In genomic region chr4:40232610-40233009, GRCh38 we compare ENCODE assay signal across 17 cellular contexts. TPM values are rescaled to one million over a fixed set of nuclear protein-coding genes. Genes with fewer than 3 reads are reported as not detected.
DNase-seq lines count a peak whose midpoint lies in the region; ATAC-seq, FAIRE-seq and TF ChIP-seq lines count a peak whose summit lies in the region.
"Had no signal": no experiment of that assay in that cellular context is flagged by ENCODE, and none has a peak within 500 bp of the region (broad histone marks: within the 10 kb centered on the region; RNA-seq: fewer than 3 reads in every experiment).

No MANE protein-coding gene starts in this region.

- no peak for DNase-seq in activated CD4-positive, alpha-beta T cell treated with anti-CD3 and anti-CD28 coated beads, Interleukin-2, amount 10 ng/mL, durations not matched to agents 24 days and 14 days
- DNase-seq in activated CD4-positive, alpha-beta T cell treated with anti-CD3 and anti-CD28 coated beads, Interleukin-2, amount 50 U/mL, for 4 hours = no peak
- DNase-seq in KBM-7 (peak; percentile 89), NCI-H1694 (lab: John Stamatoyannopoulos, UW) (no peak), pancreas (no peak)
- no peak for DNase-seq in activated CD4-positive, alpha-beta memory T cell treated with anti-CD3 and anti-CD28 coated beads, Interleukin-2, amount 10 ng/mL, durations not matched to agents 7 days and 5 days
- DNase-seq in naive thymus-derived CD8-positive, alpha-beta T cell = no peak
- DNase-seq: ACHN, HFFc6, mesendoderm, NCI-H2171, ovary, testis had no signal

- in situ Hi-C loops in KBM-7 (cut with MboI; ENCODE audit: low pct_unique_long_range_greater_than_20kb, low sequenced_read_pairs) = no loop called here

- H3K4me1 Mint-ChIP-seq in activated CD4-positive, alpha-beta T cell treated with anti-CD3 and anti-CD28 coated beads, Interleukin-2, amount 10 ng/mL, durations not matched to agents 24 days and 14 days = peaks cover 74% of the 10 kb centered on the region
- peaks cover 91% of the 10 kb centered on the region for H3K4me1 Mint-ChIP-seq in activated CD4-positive, alpha-beta memory T cell treated with anti-CD3 and anti-CD28 coated beads, Interleukin-2, amount 10 ng/mL, durations not matched to agents 7 days and 5 days
- peaks cover 39 to 94% (median 90%) of the 10 kb centered on the region in 4 donors for H3K4me1 Mint-ChIP-seq in naive thymus-derived CD8-positive, alpha-beta T cell

- no peak overlapping the region for H3K4me3 ChIP-seq in pancreas
- H3K4me3 ChIP-seq: ovary, SK-N-MC, testis had no signal

- no peak for ATAC-seq in naive thymus-derived CD8-positive, alpha-beta T cell
- no peak for ATAC-seq in GM21528 (IDR thresholded peaks at IDR 0.05; ENCODE audit: low FRiP score, unreplicated experiment)
- no peak for ATAC-seq in pancreas
- ATAC-seq: activated CD4-positive, CD25-positive, alpha-beta regulatory T cell treated with anti-CD3 and anti-CD28 coated beads, Interleukin-2, amount 50 U/mL, for 24 hours had no signal

- peak overlapping the region; percentile 68 for H3K4me3 Mint-ChIP-seq in activated CD4-positive, alpha-beta T cell treated with anti-CD3 and anti-CD28 coated beads, Interleukin-2, amount 10 ng/mL, durations not matched to agents 24 days and 14 days
- H3K4me3 Mint-ChIP-seq in activated CD4-positive, alpha-beta memory T cell treated with anti-CD3 and anti-CD28 coated beads, Interleukin-2, amount 10 ng/mL, durations not matched to agents 7 days and 5 days = no peak overlapping the region
- H3K4me3 Mint-ChIP-seq in naive thymus-derived CD8-positive, alpha-beta T cell = peak overlapping the region; percentile 42 to 85 (median 68)
- H3K4me3 Mint-ChIP-seq: HFFc6 had no signal

- no peaks in the 10 kb centered on the region for H3K4me1 ChIP-seq in pancreas
- H3K4me1 ChIP-seq: testis had no signal

- intact Hi-C loops in activated CD4-positive, alpha-beta T cell treated with anti-CD3 and anti-CD28 coated beads, Interleukin-2, amount 10 ng/mL, durations not matched to agents 24 days and 14 days (cut with micrococcal nuclease) = no loop called here
- intact Hi-C loops in pancreas (cut with DNase I) = no loop called here

- peaks cover 4% of the 10 kb centered on the region for H3K9me3 Mint-ChIP-seq in activated CD4-positive, alpha-beta T cell treated with anti-CD3 and anti-CD28 coated beads, Interleukin-2, amount 10 ng/mL, durations not matched to agents 24 days and 14 days
- no peaks in the 10 kb centered on the region for H3K9me3 Mint-ChIP-seq in activated CD4-positive, alpha-beta memory T cell treated with anti-CD3 and anti-CD28 coated beads, Interleukin-2, amount 10 ng/mL, durations not matched to agents 7 days and 5 days
- H3K9me3 Mint-ChIP-seq in naive thymus-derived CD8-positive, alpha-beta T cell = peaks cover 0 to 9% (median 0%) of the 10 kb centered on the region in 9 donors
- H3K9me3 Mint-ChIP-seq: HFFc6 had no signal

- POLR2A ChIA-PET in activated CD4-positive, alpha-beta memory T cell treated with anti-CD3 and anti-CD28 coated beads, Interleukin-2, amount 10 ng/mL, durations not matched to agents 7 days and 5 days (lab: Charles Lee) = interaction anchor here (2.2 to 16.0 kb wide), 6 partner anchors 10 to 84 kb away, joined by 11 to 403 read pairs (median 28); partner anchors contain the start of gene RHOH
- POLR2A ChIA-PET in naive thymus-derived CD8-positive, alpha-beta T cell (lab: Charles Lee) = interaction anchor here (0.7 to 17.3 kb wide), 12 partner anchors 8 to 102 kb away, joined by 3 to 376 read pairs (median 17); partner anchors contain the start of gene RHOH

- H3K36me3 ChIP-seq in pancreas = no peaks in the 10 kb centered on the region
- H3K36me3 ChIP-seq: ovary had no signal

- H3K9me3 ChIP-seq in pancreas = no peaks in the 10 kb centered on the region
- H3K9me3 ChIP-seq: ovary, testis had no signal

- FAIRE-seq in pancreas (lab: Jason Lieb, UNC) = no peak
- FAIRE-seq: endothelial cell of umbilical vein had no signal

- H3K27ac ChIP-seq in pancreas = no peak overlapping the region
- H3K27ac ChIP-seq: ovary, SK-N-MC, testis had no signal

- no peaks in the 10 kb centered on the region for H3K27me3 Mint-ChIP-seq in activated CD4-positive, alpha-beta T cell treated with anti-CD3 and anti-CD28 coated beads, Interleukin-2, amount 10 ng/mL, durations not matched to agents 24 days and 14 days
- H3K27me3 Mint-ChIP-seq in activated CD4-positive, alpha-beta memory T cell treated with anti-CD3 and anti-CD28 coated beads, Interleukin-2, amount 10 ng/mL, durations not matched to agents 7 days and 5 days = no peaks in the 10 kb centered on the region
- H3K27me3 Mint-ChIP-seq in naive thymus-derived CD8-positive, alpha-beta T cell = no peaks in the 10 kb centered on the region

- 77 to 78% methylated on average over 3 of the region's 3 CpGs for WGBS in pancreas, 2 donors

- CTCF ChIA-PET in activated CD4-positive, alpha-beta memory T cell treated with anti-CD3 and anti-CD28 coated beads, Interleukin-2, amount 10 ng/mL, durations not matched to agents 7 days and 5 days (lab: Charles Lee) = interaction anchor here (1.2 to 9.0 kb wide), 6 partner anchors 9 to 93 kb away, joined by 3 to 97 read pairs (median 7); no protein-coding TSS in a partner anchor

- H3K27me3 ChIP-seq in pancreas = no peaks in the 10 kb centered on the region
- H3K27me3 ChIP-seq: ovary, testis had no signal

- H3K27ac Mint-ChIP-seq in activated CD4-positive, alpha-beta T cell treated with anti-CD3 and anti-CD28 coated beads, Interleukin-2, amount 10 ng/mL, durations not matched to agents 24 days and 14 days = peak overlapping the region; percentile 87
- peak overlapping the region; percentile 65 for H3K27ac Mint-ChIP-seq in activated CD4-positive, alpha-beta memory T cell treated with anti-CD3 and anti-CD28 coated beads, Interleukin-2, amount 10 ng/mL, durations not matched to agents 7 days and 5 days
- peak overlapping the region; percentile 88 to 99 (median 97) for H3K27ac Mint-ChIP-seq in naive thymus-derived CD8-positive, alpha-beta T cell
- H3K27ac Mint-ChIP-seq: HFFc6 had no signal

- peaks cover 63% of the 10 kb centered on the region for H3K36me3 Mint-ChIP-seq in activated CD4-positive, alpha-beta T cell treated with anti-CD3 and anti-CD28 coated beads, Interleukin-2, amount 10 ng/mL, durations not matched to agents 24 days and 14 days (ENCODE audit: low read depth)
- peaks cover 72% of the 10 kb centered on the region for H3K36me3 Mint-ChIP-seq in activated CD4-positive, alpha-beta memory T cell treated with anti-CD3 and anti-CD28 coated beads, Interleukin-2, amount 10 ng/mL, durations not matched to agents 7 days and 5 days (ENCODE audit: low read depth)
- H3K36me3 Mint-ChIP-seq in naive thymus-derived CD8-positive, alpha-beta T cell = peaks cover 9 to 83% (median 28%) of the 10 kb centered on the region in 3 donors

- no peak for TF ChIP-seq CTCF in pancreas (IDR thresholded peaks at IDR 0.05)

RNA-seq across cellular contexts. Expression of gene RHOH, which starts 35.8 kb away (rescaled TPM):
- total RNA-seq in activated CD4-positive, alpha-beta T cell treated with anti-CD3 and anti-CD28 coated beads, Interleukin-2, amount 10 ng/mL, durations not matched to agents 24 days and 14 days = 98.1 and 107 TPM in 2 replicates
- total RNA-seq in activated CD4-positive, alpha-beta memory T cell treated with anti-CD3 and anti-CD28 coated beads, Interleukin-2, amount 10 ng/mL, durations not matched to agents 7 days and 5 days = 100 to 1,000 TPM; 125 to 126 TPM
- 100 to 1,000 TPM; 233 to 249 TPM for total RNA-seq in naive thymus-derived CD8-positive, alpha-beta T cell
- polyA plus RNA-seq in naive thymus-derived CD8-positive, alpha-beta T cell = 100 to 1,000 TPM; 328 to 416 (median 383) TPM
- total RNA-seq in pancreas = 1 to 10 TPM in 3 of 6 donors, under 1 TPM in 3; 0.08 to 1.8 (median 0.85) TPM
- under 1 TPM; 0.09 to 0.11 TPM for polyA plus RNA-seq in pancreas
- total RNA-seq: endothelial cell of umbilical vein, HFFc6 had no signal
- polyA plus RNA-seq: endothelial cell of umbilical vein had no signal

Comparison
In these comparisons a context has a peak if more than half of its experiments do, and no peak if none do; other contexts are left out.
1. RNA of gene RHOH, which starts 35.8 kb away (total RNA-seq): 233 to 249 TPM in naive thymus-derived CD8-positive, alpha-beta T cell, 125 to 126 TPM in activated CD4-positive, alpha-beta memory T cell treated with anti-CD3 and anti-CD28 coated beads, Interleukin-2, amount 10 ng/mL, durations not matched to agents 7 days and 5 days and 98.1 to 107 TPM in activated CD4-positive, alpha-beta T cell treated with anti-CD3 and anti-CD28 coated beads, Interleukin-2, amount 10 ng/mL, durations not matched to agents 24 days and 14 days; 0.08 to 1.8 TPM in pancreas; every median in the first group is over 10 times any median in the second.
2. Peak in every context shown above with its lines, with median percentiles within 50 percentile points of each other: H3K27ac Mint-ChIP-seq.